Comparison of ENCODE assay signal across 9 cellular contexts in genomic region chr14:33676135-33676566, GRCh38.
A peak's percentile ranks its signal among the peaks of the same experiment; 100 is the strongest.
DNase-seq lines count a peak whose midpoint lies in the region; ATAC-seq and TF ChIP-seq lines count a peak whose summit lies in the region.
"Had no signal": no experiment of that assay in that cellular context is flagged by ENCODE, and none has a peak within 500 bp of the region (broad histone marks: within the 10 kb centered on the region; RNA-seq: fewer than 3 reads in every experiment).

No MANE protein-coding gene starts in this region.

- H3K9me3 Mint-ChIP-seq in natural killer cell treated with Interleukin-12 subunit alpha and Interleukin-12 subunit beta and Interleukin-15 and Interleukin-18, amount 100 ng/mL, for 72 hours = peaks cover 4% of the 10 kb centered on the region

- H3K4me3 ChIP-seq in fibroblast of pulmonary artery (replicated peaks; ENCODE audit: low read depth, low read length) (no peak overlapping the region), prostate gland (no peak overlapping the region)

- DNase-seq in DMS53 (lab: John Stamatoyannopoulos, UW) = peak; percentile 82
- peak; percentile 54 for DNase-seq in HPDE6-E6E7 (ENCODE audit: extremely low spot score)
- peak; percentile 83 for DNase-seq in RPMI7951 (ENCODE audit: low read depth)
- DNase-seq in fibroblast of pulmonary artery (ENCODE audit: low read depth) = peak; percentile 58
- peak; percentile 23 for DNase-seq in prostate gland (ENCODE audit: low spot score)
- DNase-seq in natural killer cell treated with Interleukin-12 subunit alpha and Interleukin-12 subunit beta and Interleukin-15 and Interleukin-18, amount 100 ng/mL, for 72 hours (ENCODE audit: low spot score) = no peak

- peak; percentile 59 for TF ChIP-seq CTCF in fibroblast of pulmonary artery (IDR thresholded peaks at IDR 0.05; ENCODE audit: low read length, missing control alignments)
- peak in 1 of 4 experiments; percentile 40 for TF ChIP-seq CTCF in prostate gland (IDR thresholded peaks at IDR 0.05)

- H3K4me3 Mint-ChIP-seq in natural killer cell treated with Interleukin-12 subunit alpha and Interleukin-12 subunit beta and Interleukin-15 and Interleukin-18, amount 100 ng/mL, for 72 hours = no peak overlapping the region

- no peak for ATAC-seq in natural killer cell treated with Interleukin-12 subunit alpha and Interleukin-12 subunit beta and Interleukin-15 and Interleukin-18, amount 100 ng/mL, for 72 hours
- ATAC-seq in HG03095 (IDR thresholded peaks at IDR 0.05; ENCODE audit: unreplicated experiment) (no peak), GM18498 (IDR thresholded peaks at IDR 0.05; ENCODE audit: unreplicated experiment) (no peak)

- no peak overlapping the region for H3K27ac ChIP-seq in prostate gland
- H3K27ac ChIP-seq: Peyer's patch had no signal

- no peaks in the 10 kb centered on the region for H3K27me3 ChIP-seq in prostate gland (replicated peaks; ENCODE audit: insufficient read depth)
- H3K27me3 ChIP-seq: Peyer's patch had no signal

- no peaks in the 10 kb centered on the region for H3K36me3 Mint-ChIP-seq in natural killer cell treated with Interleukin-12 subunit alpha and Interleukin-12 subunit beta and Interleukin-15 and Interleukin-18, amount 100 ng/mL, for 72 hours

- H3K9me3 ChIP-seq in prostate gland = no peaks in the 10 kb centered on the region
- H3K9me3 ChIP-seq: Peyer's patch had no signal

- intact Hi-C loops in prostate gland (cut with DNase I) = no loop called here

- H3K36me3 ChIP-seq in prostate gland = no peaks in the 10 kb centered on the region
- H3K36me3 ChIP-seq: Peyer's patch had no signal

- no peak for TF ChIP-seq POLR2A in prostate gland (IDR thresholded peaks at IDR 0.05)

- H3K4me1 ChIP-seq in prostate gland (replicated peaks) = no peaks in the 10 kb centered on the region
- H3K4me1 ChIP-seq: Peyer's patch had no signal

- no peak overlapping the region for H3K27ac Mint-ChIP-seq in natural killer cell treated with Interleukin-12 subunit alpha and Interleukin-12 subunit beta and Interleukin-15 and Interleukin-18, amount 100 ng/mL, for 72 hours

- H3K27me3 Mint-ChIP-seq in natural killer cell treated with Interleukin-12 subunit alpha and Interleukin-12 subunit beta and Interleukin-15 and Interleukin-18, amount 100 ng/mL, for 72 hours = no peaks in the 10 kb centered on the region

- 40% methylated on average over 6 of the region's 7 CpGs for WGBS in prostate gland

- no peaks in the 10 kb centered on the region for H3K4me1 Mint-ChIP-seq in natural killer cell treated with Interleukin-12 subunit alpha and Interleukin-12 subunit beta and Interleukin-15 and Interleukin-18, amount 100 ng/mL, for 72 hours (ENCODE audit: low read depth in 2 of 2)
